ENCODE assay signal across 9 cellular contexts in the genomic region with DNA sequence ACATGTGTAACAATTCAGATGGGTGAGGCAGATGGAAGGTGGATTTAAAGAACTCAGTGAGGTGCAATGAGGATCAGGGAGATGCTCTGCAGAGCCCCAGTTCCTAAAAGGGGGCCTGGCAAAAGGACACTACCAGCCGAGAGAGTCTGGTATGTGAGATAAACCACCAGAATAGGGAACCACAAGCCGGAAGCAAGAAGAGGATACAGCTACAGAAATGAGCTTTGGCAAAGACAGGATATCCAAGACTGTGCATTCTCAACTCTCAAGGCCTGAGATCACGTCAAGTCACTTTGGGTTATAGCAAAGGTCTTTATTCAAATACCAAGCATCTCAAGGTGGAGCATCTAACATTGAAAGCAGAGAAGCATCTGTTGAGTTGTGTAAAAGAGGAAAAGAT.
DNase-seq lines count a peak whose midpoint lies in the region; ATAC-seq lines count a peak whose summit lies in the region.
"Had no signal": no experiment of that assay in that cellular context is flagged by ENCODE, and none has a peak within 500 bp of the region (broad histone marks: within the 10 kb centered on the region; RNA-seq: fewer than 3 reads in every experiment).

No MANE protein-coding gene starts in this region.

- DNase-seq in CMK (ENCODE audit: low read depth), result peak; percentile 34
- DNase-seq in UCSD-AML1 (lab: John Stamatoyannopoulos, UW; ENCODE audit: unreplicated experiment), result peak; percentile 21
- no peak for DNase-seq in SW 1271 (lab: John Stamatoyannopoulos, UW)
- DNase-seq in GM03348 (ENCODE audit: low spot score), result no peak
- DNase-seq in NCI-H748 (lab: John Stamatoyannopoulos, UW; ENCODE audit: unreplicated experiment), result no peak
- no peak for DNase-seq in NCI-H446 treated with DMSO at 0.1 percent for 48 hours (lab: John Stamatoyannopoulos, UW)
- DNase-seq: COR-L47 had no signal

- ATAC-seq in GM19452 (IDR thresholded peaks at IDR 0.05; ENCODE audit: unreplicated experiment) (peak; percentile 90), HG03103 (IDR thresholded peaks at IDR 0.05; ENCODE audit: low read depth, unreplicated experiment) (peak; percentile 98)

Comparison
In these comparisons a context has a peak if more than half of its experiments do, and no peak if none do; other contexts are left out.
1. DNase-seq: peak in CMK (single experiment) and UCSD-AML1 (single experiment); none in SW 1271 (0 of 2), GM03348 (single experiment), NCI-H748 (single experiment) and NCI-H446 treated with DMSO at 0.1 percent for 48 hours (single experiment).